In the genomic region with DNA sequence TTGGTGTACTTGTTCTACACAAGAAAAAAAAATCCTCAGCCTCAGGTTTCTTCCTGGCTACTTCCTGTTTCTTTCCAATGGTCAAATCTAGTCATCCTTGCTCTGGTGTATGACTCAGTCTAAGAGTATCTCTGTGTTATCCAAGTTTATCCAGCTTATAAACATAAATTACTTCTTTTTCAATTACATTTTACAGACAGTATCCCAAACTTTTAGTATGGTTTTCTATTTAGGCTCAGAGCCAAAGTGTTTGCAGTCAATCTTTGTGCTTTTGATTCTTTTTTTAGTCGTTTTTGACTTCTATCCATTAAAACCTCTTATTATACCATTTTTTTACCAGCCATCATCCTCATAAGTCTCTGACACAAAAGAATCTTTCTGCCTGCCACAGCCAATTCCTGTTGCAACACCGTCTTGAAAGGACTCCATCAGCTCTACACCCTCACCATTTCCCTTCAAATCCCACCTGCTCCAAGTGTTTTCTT, we compare ENCODE assay signal across 11 cellular contexts.
DNase-seq lines count a peak whose midpoint lies in the region; ATAC-seq and TF ChIP-seq lines count a peak whose summit lies in the region.
"Had no signal": no experiment of that assay in that cellular context is flagged by ENCODE, and none has a peak within 500 bp of the region (broad histone marks: within the 10 kb centered on the region; RNA-seq: fewer than 3 reads in every experiment).

No MANE protein-coding gene starts in this region.

- ATAC-seq in foreskin keratinocyte (peak; percentile 75), gastrocnemius medialis (peak; percentile 88 to 94), left lobe of liver (no peak), GM19035 (IDR thresholded peaks at IDR 0.05; ENCODE audit: unreplicated experiment) (no peak)
- ATAC-seq: activated CD4-positive, alpha-beta T cell treated with anti-CD3 and anti-CD28 coated beads for 36 hours had no signal

- TF ChIP-seq CTCF in foreskin keratinocyte (conservative IDR thresholded peaks at IDR 0.05): no peak
- no peak for TF ChIP-seq CTCF in gastrocnemius medialis (IDR thresholded peaks at IDR 0.05 in 4 of 5, conservative IDR thresholded peaks at IDR 0.05 in 1 of 5)

- in situ Hi-C loops in gastrocnemius medialis (cut with MboI; ENCODE audit: low sequenced_read_pairs in 4 of 4): no loop called here

- H3K27ac ChIP-seq in foreskin keratinocyte (peak overlapping the region; percentile 8), gastrocnemius medialis (peak overlapping the region; percentile 58 to 76 (median 69))

- no peak for TF ChIP-seq POLR2A in gastrocnemius medialis (IDR thresholded peaks at IDR 0.05)

- no peak overlapping the region for H3K4me3 ChIP-seq in gastrocnemius medialis

- H3K4me1 ChIP-seq in foreskin keratinocyte (peaks cover 28% of the 10 kb centered on the region), gastrocnemius medialis (peaks cover 3 to 8% of the 10 kb centered on the region in 2 donors)

- H3K27me3 ChIP-seq in foreskin keratinocyte (no peaks in the 10 kb centered on the region), gastrocnemius medialis (no peaks in the 10 kb centered on the region)

- H3K9me3 ChIP-seq in gastrocnemius medialis: no peaks in the 10 kb centered on the region

- peak; percentile 96 for DNase-seq in ELR (ENCODE audit: low read depth)
- DNase-seq in SKM-1 (lab: John Stamatoyannopoulos, UW; ENCODE audit: unreplicated experiment): peak; percentile 13
- DNase-seq in foreskin keratinocyte: peak; percentile 62 to 82
- DNase-seq in gastrocnemius medialis: peak in 1 of 2 donors; percentile 33
- no peak for DNase-seq in left lobe of liver (ENCODE audit: low spot score)
- DNase-seq in NCI-H69 (lab: John Stamatoyannopoulos, UW): no peak
- DNase-seq in activated naive CD4-positive, alpha-beta T cell (lab: John Stamatoyannopoulos, UW): no peak
- DNase-seq: activated CD4-positive, alpha-beta T cell treated with anti-CD3 and anti-CD28 coated beads for 36 hours; effector CD8-positive, alpha-beta T cell; H7 had no signal

- H3K36me3 ChIP-seq in gastrocnemius medialis: no peaks in the 10 kb centered on the region

- intact Hi-C loops in gastrocnemius medialis (cut with DNase I; ENCODE audit: low total_unique reads): no loop called here

Comparison
In these comparisons a context has a peak if more than half of its experiments do, and no peak if none do; other contexts are left out.
1. DNase-seq: peak in ELR (single experiment), SKM-1 (single experiment) and foreskin keratinocyte (2 of 2); none in left lobe of liver (single experiment), NCI-H69 (single experiment) and activated naive CD4-positive, alpha-beta T cell (0 of 4).
2. ATAC-seq: peak in foreskin keratinocyte (single experiment) and gastrocnemius medialis (2 of 2); none in left lobe of liver (single experiment) and GM19035 (single experiment).